Comparison of ENCODE assay signal across 8 cellular contexts in genomic region chr6:113970808-113971676, GRCh38. TPM values are rescaled to one million over a fixed set of nuclear protein-coding genes. Genes with fewer than 3 reads are reported as not detected.
DNase-seq lines count a peak whose midpoint lies in the region; ATAC-seq and TF ChIP-seq lines count a peak whose summit lies in the region.

HDAC2 (minus strand) TSS chr6:113971148; CDS start chr6:113970908, 240 bp downstream.

- H3K27me3 ChIP-seq in colonic mucosa: no peaks in the 10 kb centered on the region

- peak; percentile 80 for ATAC-seq in GM19025 (IDR thresholded peaks at IDR 0.05; ENCODE audit: low read depth, unreplicated experiment)
- peak; percentile 81 for ATAC-seq in HG03342 (IDR thresholded peaks at IDR 0.05; ENCODE audit: unreplicated experiment)
- peak; percentile 88 for ATAC-seq in left colon

- H3K9me3 ChIP-seq in colonic mucosa: no peaks in the 10 kb centered on the region

- peak within 1 kb of the TSS; percentile 80 for H3K27ac ChIP-seq in colonic mucosa

- no peak for TF ChIP-seq CTCF in colonic mucosa (IDR thresholded peaks at IDR 0.05)

- intact Hi-C loops in colonic mucosa (cut with DNase I) (no loop called here), left colon (cut with DNase I, micrococcal nuclease) (no loop called here)

- peak within 1 kb of the TSS; percentile 76 to 91 for H3K9ac ChIP-seq in colonic mucosa (ENCODE audit: low read depth in 2 of 2, low read length in 2 of 2)

- H3K36me3 ChIP-seq in colonic mucosa: no peaks in the 10 kb centered on the region

- H3K4me3 ChIP-seq in colonic mucosa: peak within 1 kb of the TSS; percentile 91

- DNase-seq in Ammon's horn (ENCODE audit: low spot score): peak; percentile 88
- DNase-seq in NCI-H510A treated with DMSO at 0.1 percent for 48 hours (lab: John Stamatoyannopoulos, UW): peak; percentile 51
- peak; percentile 91 for DNase-seq in activated CD4-positive, alpha-beta T cell treated with anti-CD3 and anti-CD28 coated beads for 48 hours
- DNase-seq in colonic mucosa: peak; percentile 87
- DNase-seq in left colon: peak; percentile 88 to 90
- peak; percentile 89 to 91 for DNase-seq in stimulated activated CD4-positive, alpha-beta T cell treated with anti-CD3 and anti-CD28 coated beads, Interleukin-2, amount 100 ng/mL, for 24 hours

- peaks cover 4% of the 10 kb centered on the region for H3K4me1 ChIP-seq in colonic mucosa

RNA-seq across cellular contexts. Expression of gene HDAC2, which starts in this region (rescaled TPM):
- total RNA-seq in colonic mucosa: 10 to 100 TPM; 79.8 to 95.0 TPM
- 10 to 100 TPM; 59.9 to 62.5 TPM for total RNA-seq in left colon

Comparison
In these comparisons a context has a peak if more than half of its experiments do, and no peak if none do; other contexts are left out.
1. Peak in every context shown above with its lines: DNase-seq, ATAC-seq, H3K4me3 ChIP-seq and H3K27ac ChIP-seq.